In the genomic region with DNA sequence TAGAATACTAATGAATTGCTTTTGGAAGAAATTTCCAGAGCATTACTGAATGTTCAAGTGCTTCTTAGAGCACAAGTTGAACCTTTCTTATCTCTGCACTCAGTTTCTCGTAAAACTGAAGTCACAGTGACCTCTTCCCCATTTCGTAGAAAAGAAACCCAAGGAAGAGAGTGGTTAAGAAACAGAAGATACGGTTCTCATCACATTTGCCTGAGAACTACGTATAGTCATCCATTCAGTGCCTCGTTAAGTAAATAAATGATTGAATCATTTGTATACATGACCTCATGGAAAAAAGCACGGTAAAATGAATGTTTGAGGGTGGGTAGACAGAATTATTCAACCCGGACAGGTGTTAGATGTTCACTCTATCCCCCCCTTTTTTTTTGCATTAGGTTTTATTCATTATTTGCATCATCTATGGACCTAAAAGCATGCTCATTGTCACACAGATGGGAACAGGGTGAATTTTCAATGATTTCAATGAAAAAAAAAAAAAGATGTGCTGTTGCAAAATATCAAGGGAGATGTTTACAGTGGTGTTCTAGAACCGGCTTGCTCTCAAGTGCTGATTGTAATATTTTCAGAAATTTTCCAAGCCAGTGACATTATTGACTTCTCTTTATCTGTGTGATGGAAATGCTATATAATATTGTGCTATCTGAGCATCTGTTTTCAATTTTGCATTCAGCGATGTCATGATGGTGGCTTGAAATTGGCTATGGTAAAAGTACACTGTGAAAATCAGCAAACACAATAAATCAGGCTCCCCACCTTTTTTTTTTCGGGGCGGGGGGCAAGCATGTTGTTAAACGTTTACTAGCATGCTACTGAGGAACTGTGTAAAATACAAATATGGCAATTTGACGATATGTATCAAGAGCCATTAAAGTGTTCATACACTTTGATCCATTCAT, we compare ENCODE assay signal across 9 cellular contexts. TPM values are rescaled to one million over a fixed set of nuclear protein-coding genes. Genes with fewer than 3 reads are reported as not detected.
A peak's percentile ranks its signal among the peaks of the same experiment; 100 is the strongest.
DNase-seq lines count a peak whose midpoint lies in the region; ATAC-seq lines count a peak whose summit lies in the region.
"Had no signal": no experiment of that assay in that cellular context is flagged by ENCODE, and none has a peak within 500 bp of the region (broad histone marks: within the 10 kb centered on the region; RNA-seq: fewer than 3 reads in every experiment).

No MANE protein-coding gene starts in this region.

- no peak for ATAC-seq in HG02763 (IDR thresholded peaks at IDR 0.05; ENCODE audit: unreplicated experiment)

- no peaks in the 10 kb centered on the region for H3K9me3 ChIP-seq in BLaER1

- H4K20me1 ChIP-seq in BLaER1: peaks cover 76% of the 10 kb centered on the region

- no peaks in the 10 kb centered on the region for H3K36me3 ChIP-seq in BLaER1

- H3K4me2 ChIP-seq in BLaER1: peak overlapping the region; percentile 97

- peak overlapping the region; percentile 82; the same call in 1 of the 2 replicates for H3K9ac ChIP-seq in BLaER1

- peaks cover 89% of the 10 kb centered on the region for H3K4me1 ChIP-seq in BLaER1

- DNase-seq in H4 (ENCODE audit: low spot score) (peak; percentile 84), SIG-M5 treated with dmso at 0.1 percent for 504 hours (lab: John Stamatoyannopoulos, UW; ENCODE audit: unreplicated experiment) (peak; percentile 89), germinal center (ENCODE audit: low spot score) (peak; percentile 26), DMS 273 treated with DMSO at 0.1 percent for 48 hours (lab: John Stamatoyannopoulos, UW) (no peak), NCI-H128 (lab: John Stamatoyannopoulos, UW; ENCODE audit: unreplicated experiment) (no peak), NCI-H524 (lab: John Stamatoyannopoulos, UW) (no peak)
- DNase-seq: posterior cingulate gyrus had no signal

- peak overlapping the region; percentile 68 for H3K4me3 ChIP-seq in BLaER1

- H3K27ac ChIP-seq in BLaER1: no peak overlapping the region

- H3K27me3 ChIP-seq in BLaER1: no peaks in the 10 kb centered on the region

RNA-seq across cellular contexts. Expression of a gene that starts 4.3 kb away (rescaled TPM):
- 0.49 TPM in 1 of 2 replicates, not detected in the other for total RNA-seq in H4 (2014; rRNA removed; shearing (Covaris generic))

Comparison
In these comparisons a context has a peak if more than half of its experiments do, and no peak if none do; other contexts are left out.
1. DNase-seq: peak in H4 (single experiment), SIG-M5 treated with dmso at 0.1 percent for 504 hours (single experiment) and germinal center (single experiment); none in DMS 273 treated with DMSO at 0.1 percent for 48 hours (single experiment), NCI-H128 (single experiment) and NCI-H524 (0 of 2).